Comparison of ENCODE assay signal across 1 cellular context in the genomic region with DNA sequence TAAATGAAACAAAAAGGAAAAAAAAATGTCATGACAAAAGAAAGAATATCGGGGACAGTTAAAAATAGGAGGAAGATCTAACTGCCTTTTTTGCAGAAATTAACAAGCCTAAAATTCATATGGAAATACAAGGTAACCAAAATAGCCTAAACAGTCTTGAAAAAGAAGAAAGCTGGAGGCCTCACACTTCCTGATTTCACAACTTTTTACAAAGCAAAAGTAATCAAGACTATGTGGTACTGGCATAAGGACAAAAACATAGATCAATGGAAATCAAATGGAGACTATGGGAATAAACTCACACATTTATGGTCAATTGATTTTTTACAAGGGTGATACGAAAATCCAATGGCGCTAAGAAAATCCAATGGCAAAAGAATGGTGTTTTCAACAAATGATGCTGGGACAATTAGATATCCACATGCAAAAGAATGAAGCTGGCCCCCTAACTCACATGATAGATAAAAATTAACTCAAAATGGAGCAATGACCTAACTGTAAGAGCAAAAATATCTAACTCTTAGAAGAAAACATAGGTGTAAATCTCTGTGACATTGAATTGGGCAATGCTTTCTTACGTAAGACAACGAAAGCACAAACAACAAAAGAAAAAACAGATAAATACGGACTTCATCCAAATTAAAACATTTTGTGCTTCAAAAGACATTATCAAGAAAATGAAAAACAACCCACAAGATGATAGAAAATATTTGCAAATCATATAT.
TF ChIP-seq lines count a peak whose summit lies in the region.

No MANE protein-coding gene starts in this region.

TF ChIP-seq in WTC11, 78 proteins besides CTCF, POLR2A, EP300 and RAD21 (continued from another document):
- TF ChIP-seq, protein P1, sequence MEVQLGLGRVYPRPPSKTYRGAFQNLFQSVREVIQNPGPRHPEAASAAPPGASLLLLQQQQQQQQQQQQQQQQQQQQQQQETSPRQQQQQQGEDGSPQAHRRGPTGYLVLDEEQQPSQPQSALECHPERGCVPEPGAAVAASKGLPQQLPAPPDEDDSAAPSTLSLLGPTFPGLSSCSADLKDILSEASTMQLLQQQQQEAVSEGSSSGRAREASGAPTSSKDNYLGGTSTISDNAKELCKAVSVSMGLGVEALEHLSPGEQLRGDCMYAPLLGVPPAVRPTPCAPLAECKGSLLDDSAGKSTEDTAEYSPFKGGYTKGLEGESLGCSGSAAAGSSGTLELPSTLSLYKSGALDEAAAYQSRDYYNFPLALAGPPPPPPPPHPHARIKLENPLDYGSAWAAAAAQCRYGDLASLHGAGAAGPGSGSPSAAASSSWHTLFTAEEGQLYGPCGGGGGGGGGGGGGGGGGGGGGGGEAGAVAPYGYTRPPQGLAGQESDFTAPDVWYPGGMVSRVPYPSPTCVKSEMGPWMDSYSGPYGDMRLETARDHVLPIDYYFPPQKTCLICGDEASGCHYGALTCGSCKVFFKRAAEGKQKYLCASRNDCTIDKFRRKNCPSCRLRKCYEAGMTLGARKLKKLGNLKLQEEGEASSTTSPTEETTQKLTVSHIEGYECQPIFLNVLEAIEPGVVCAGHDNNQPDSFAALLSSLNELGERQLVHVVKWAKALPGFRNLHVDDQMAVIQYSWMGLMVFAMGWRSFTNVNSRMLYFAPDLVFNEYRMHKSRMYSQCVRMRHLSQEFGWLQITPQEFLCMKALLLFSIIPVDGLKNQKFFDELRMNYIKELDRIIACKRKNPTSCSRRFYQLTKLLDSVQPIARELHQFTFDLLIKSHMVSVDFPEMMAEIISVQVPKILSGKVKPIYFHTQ (CRISPR knock-in tag; IDR thresholded peaks at IDR 0.05), result no peak
- TF ChIP-seq MYBL2 (CRISPR knock-in tag; IDR thresholded peaks at IDR 0.05), result no peak
